1 cellular context compared by ENCODE assay signal in the genomic region with DNA sequence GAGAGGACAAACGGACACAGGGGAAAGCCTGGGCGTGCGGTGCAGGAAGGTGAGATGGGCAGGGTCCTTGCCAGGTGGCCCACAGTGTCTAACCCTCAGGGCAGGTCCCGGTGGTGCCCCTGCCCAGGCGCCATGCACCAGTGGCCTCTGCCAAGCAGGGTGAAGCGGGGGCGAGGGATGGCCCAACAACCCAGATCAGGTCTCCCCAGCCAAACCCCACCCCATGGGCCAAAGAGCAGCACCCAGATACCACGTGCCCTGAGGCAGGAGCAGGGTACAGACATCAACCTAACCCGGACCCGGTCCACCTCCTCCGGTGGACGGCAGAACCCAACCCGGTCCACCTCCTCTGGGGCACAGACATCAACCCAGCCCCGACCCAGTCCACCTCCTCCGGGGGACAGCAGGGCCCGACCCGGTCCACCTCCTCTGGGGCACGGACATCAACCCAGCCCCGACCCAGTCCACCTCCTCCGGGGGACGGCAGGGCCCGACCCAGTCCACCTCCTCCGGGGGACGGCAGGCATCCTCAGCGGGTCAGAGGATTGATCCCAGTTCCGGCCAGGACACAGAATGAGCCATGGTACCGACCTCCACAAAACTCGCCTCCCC.
TF ChIP-seq lines count a peak whose summit lies in the region.

No MANE protein-coding gene starts in this region.

TF ChIP-seq in H1, 55 proteins besides CTCF, POLR2A, EP300 and RAD21:
- TF ChIP-seq HDAC6 (IDR thresholded peaks at IDR 0.05; ENCODE audit: low read depth, low read length) (no peak), CHD2 (IDR thresholded peaks at IDR 0.05; ENCODE audit: low read length) (no peak), SP4 (IDR thresholded peaks at IDR 0.05; ENCODE audit: low read length) (no peak), NRF1 (IDR thresholded peaks at IDR 0.05; ENCODE audit: low read depth, low read length) (no peak), KDM1A (IDR thresholded peaks at IDR 0.05; ENCODE audit: borderline replicate concordance, low read length) (no peak), SUZ12 (IDR thresholded peaks at IDR 0.05; ENCODE audit: low read length) (no peak), SP2 (IDR thresholded peaks at IDR 0.05; ENCODE audit: low read length) (no peak), RFX5 (IDR thresholded peaks at IDR 0.05; ENCODE audit: borderline replicate concordance, low read depth, low read length) (no peak), ASH2L (IDR thresholded peaks at IDR 0.05; ENCODE audit: low read length) (no peak), GABPA (IDR thresholded peaks at IDR 0.05; ENCODE audit: borderline replicate concordance, insufficient read depth, low read length) (no peak), ZNF274 (IDR thresholded peaks at IDR 0.05; ENCODE audit: borderline replicate concordance, extremely low read depth, low read length) (no peak)
- TF ChIP-seq, protein P1, sequence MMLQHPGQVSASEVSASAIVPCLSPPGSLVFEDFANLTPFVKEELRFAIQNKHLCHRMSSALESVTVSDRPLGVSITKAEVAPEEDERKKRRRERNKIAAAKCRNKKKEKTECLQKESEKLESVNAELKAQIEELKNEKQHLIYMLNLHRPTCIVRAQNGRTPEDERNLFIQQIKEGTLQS (IDR thresholded peaks at IDR 0.05; ENCODE audit: insufficient read depth, low read depth, low read length) = no peak
- TF ChIP-seq, protein P2, sequence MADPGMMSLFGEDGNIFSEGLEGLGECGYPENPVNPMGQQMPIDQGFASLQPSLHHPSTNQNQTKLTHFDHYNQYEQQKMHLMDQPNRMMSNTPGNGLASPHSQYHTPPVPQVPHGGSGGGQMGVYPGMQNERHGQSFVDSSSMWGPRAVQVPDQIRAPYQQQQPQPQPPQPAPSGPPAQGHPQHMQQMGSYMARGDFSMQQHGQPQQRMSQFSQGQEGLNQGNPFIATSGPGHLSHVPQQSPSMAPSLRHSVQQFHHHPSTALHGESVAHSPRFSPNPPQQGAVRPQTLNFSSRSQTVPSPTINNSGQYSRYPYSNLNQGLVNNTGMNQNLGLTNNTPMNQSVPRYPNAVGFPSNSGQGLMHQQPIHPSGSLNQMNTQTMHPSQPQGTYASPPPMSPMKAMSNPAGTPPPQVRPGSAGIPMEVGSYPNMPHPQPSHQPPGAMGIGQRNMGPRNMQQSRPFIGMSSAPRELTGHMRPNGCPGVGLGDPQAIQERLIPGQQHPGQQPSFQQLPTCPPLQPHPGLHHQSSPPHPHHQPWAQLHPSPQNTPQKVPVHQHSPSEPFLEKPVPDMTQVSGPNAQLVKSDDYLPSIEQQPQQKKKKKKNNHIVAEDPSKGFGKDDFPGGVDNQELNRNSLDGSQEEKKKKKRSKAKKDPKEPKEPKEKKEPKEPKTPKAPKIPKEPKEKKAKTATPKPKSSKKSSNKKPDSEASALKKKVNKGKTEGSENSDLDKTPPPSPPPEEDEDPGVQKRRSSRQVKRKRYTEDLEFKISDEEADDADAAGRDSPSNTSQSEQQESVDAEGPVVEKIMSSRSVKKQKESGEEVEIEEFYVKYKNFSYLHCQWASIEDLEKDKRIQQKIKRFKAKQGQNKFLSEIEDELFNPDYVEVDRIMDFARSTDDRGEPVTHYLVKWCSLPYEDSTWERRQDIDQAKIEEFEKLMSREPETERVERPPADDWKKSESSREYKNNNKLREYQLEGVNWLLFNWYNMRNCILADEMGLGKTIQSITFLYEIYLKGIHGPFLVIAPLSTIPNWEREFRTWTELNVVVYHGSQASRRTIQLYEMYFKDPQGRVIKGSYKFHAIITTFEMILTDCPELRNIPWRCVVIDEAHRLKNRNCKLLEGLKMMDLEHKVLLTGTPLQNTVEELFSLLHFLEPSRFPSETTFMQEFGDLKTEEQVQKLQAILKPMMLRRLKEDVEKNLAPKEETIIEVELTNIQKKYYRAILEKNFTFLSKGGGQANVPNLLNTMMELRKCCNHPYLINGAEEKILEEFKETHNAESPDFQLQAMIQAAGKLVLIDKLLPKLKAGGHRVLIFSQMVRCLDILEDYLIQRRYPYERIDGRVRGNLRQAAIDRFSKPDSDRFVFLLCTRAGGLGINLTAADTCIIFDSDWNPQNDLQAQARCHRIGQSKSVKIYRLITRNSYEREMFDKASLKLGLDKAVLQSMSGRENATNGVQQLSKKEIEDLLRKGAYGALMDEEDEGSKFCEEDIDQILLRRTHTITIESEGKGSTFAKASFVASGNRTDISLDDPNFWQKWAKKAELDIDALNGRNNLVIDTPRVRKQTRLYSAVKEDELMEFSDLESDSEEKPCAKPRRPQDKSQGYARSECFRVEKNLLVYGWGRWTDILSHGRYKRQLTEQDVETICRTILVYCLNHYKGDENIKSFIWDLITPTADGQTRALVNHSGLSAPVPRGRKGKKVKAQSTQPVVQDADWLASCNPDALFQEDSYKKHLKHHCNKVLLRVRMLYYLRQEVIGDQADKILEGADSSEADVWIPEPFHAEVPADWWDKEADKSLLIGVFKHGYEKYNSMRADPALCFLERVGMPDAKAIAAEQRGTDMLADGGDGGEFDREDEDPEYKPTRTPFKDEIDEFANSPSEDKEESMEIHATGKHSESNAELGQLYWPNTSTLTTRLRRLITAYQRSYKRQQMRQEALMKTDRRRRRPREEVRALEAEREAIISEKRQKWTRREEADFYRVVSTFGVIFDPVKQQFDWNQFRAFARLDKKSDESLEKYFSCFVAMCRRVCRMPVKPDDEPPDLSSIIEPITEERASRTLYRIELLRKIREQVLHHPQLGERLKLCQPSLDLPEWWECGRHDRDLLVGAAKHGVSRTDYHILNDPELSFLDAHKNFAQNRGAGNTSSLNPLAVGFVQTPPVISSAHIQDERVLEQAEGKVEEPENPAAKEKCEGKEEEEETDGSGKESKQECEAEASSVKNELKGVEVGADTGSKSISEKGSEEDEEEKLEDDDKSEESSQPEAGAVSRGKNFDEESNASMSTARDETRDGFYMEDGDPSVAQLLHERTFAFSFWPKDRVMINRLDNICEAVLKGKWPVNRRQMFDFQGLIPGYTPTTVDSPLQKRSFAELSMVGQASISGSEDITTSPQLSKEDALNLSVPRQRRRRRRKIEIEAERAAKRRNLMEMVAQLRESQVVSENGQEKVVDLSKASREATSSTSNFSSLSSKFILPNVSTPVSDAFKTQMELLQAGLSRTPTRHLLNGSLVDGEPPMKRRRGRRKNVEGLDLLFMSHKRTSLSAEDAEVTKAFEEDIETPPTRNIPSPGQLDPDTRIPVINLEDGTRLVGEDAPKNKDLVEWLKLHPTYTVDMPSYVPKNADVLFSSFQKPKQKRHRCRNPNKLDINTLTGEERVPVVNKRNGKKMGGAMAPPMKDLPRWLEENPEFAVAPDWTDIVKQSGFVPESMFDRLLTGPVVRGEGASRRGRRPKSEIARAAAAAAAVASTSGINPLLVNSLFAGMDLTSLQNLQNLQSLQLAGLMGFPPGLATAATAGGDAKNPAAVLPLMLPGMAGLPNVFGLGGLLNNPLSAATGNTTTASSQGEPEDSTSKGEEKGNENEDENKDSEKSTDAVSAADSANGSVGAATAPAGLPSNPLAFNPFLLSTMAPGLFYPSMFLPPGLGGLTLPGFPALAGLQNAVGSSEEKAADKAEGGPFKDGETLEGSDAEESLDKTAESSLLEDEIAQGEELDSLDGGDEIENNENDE (IDR thresholded peaks at IDR 0.05; ENCODE audit: insufficient replicate concordance, low read length) = no peak
